1 cellular context compared by ENCODE assay signal in genomic region chr19:2042485-2043268, GRCh38.
TF ChIP-seq lines count a peak whose summit lies in the region.

No MANE protein-coding gene starts in this region.

TF ChIP-seq in HepG2, 621 proteins besides CTCF, POLR2A, EP300 and RAD21:
- TF ChIP-seq SMYD3 (CRISPR knock-in tag; IDR thresholded peaks at IDR 0.05) (no peak), ATF7 (IDR thresholded peaks at IDR 0.05) (no peak), ATF7 (CRISPR knock-in tag; IDR thresholded peaks at IDR 0.05) (no peak), ZFP91 (CRISPR knock-in tag; IDR thresholded peaks at IDR 0.05; ENCODE audit: borderline replicate concordance) (peak; percentile 28; the same call in 1 of the 2 replicates), ZNF569 (CRISPR knock-in tag; IDR thresholded peaks at IDR 0.05; ENCODE audit: borderline replicate concordance) (no peak), AGO2 (optimal IDR thresholded peaks at IDR 0.05; ENCODE audit: low read depth, low read length) (peak; percentile 63), ZNF687 (CRISPR knock-in tag; IDR thresholded peaks at IDR 0.05) (peak; percentile 13; the same call in 1 of the 2 replicates), IKZF1 (IDR thresholded peaks at IDR 0.05) (no peak), MLLT10 (CRISPR knock-in tag; IDR thresholded peaks at IDR 0.05) (no peak), SMAD9 (CRISPR knock-in tag; IDR thresholded peaks at IDR 0.05) (no peak), RBFOX2 (IDR thresholded peaks at IDR 0.05; ENCODE audit: low read depth, low read length) (peak; percentile 54), NFIB (CRISPR knock-in tag; IDR thresholded peaks at IDR 0.05; ENCODE audit: borderline replicate concordance) (no peak), ZSCAN29 (CRISPR knock-in tag; conservative IDR thresholded peaks at IDR 0.05) (no peak)
